Comparison of ENCODE assay signal across 10 cellular contexts in the genomic region with DNA sequence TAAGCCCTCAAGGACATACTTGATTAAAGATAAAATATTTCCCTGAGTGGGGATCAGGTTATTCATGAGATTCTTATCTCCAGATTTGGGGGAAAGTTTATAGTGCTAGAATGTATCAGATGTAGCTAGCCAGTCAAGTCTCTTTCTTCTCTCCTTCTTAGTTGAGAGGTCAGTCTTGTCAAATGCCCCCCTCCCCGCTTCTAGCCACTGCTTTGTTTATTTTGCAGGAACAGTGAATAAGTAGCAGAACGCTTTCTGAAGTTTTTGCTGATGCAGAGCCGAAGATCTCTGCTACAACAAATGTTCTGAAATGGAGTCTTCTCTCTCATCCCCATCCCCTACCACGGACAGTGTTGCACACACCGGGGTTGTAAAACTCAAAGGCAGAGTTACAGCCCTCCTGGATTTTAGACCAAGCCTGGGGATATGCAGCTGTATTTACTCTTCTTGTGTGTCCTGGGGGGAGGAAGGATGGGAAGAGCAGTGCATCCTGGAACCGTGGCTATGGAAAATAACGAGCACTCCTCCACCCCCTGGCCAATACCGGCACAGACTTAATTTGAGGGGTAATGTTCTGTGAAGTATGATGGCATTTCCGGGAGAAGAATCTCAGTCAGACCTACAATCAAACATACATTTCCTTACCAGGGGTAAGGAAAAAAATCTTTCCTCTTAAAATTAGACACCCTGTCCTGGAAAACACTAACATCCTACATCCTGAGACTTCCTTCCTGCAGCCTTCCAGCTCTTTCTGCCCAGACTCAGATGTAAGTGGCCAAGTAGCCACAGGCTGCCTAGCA. TPM values are rescaled to one million over a fixed set of nuclear protein-coding genes. Genes with fewer than 3 reads are reported as not detected.
DNase-seq lines count a peak whose midpoint lies in the region; ATAC-seq and TF ChIP-seq lines count a peak whose summit lies in the region.
"Had no signal": no experiment of that assay in that cellular context is flagged by ENCODE, and none has a peak within 500 bp of the region (broad histone marks: within the 10 kb centered on the region; RNA-seq: fewer than 3 reads in every experiment).

No MANE protein-coding gene starts in this region.

- H3K27me3 Mint-ChIP-seq in activated T-cell treated with anti-CD3 and anti-CD28 coated beads, Interleukin-2, amount 50 U/mL, for 4 hours (ENCODE audit: low read depth), result no peaks in the 10 kb centered on the region
- H3K27me3 Mint-ChIP-seq: IgD-negative memory B cell had no signal

- H3K4me1 Mint-ChIP-seq in activated T-cell treated with anti-CD3 and anti-CD28 coated beads, Interleukin-2, amount 50 U/mL, for 4 hours (ENCODE audit: low read depth), result peaks cover 58% of the 10 kb centered on the region

- H3K36me3 Mint-ChIP-seq in activated T-cell treated with anti-CD3 and anti-CD28 coated beads, Interleukin-2, amount 50 U/mL, for 4 hours (ENCODE audit: insufficient read depth), result no peaks in the 10 kb centered on the region

- H3K36me3 ChIP-seq in gastroesophageal sphincter (peaks cover 0 to 4% of the 10 kb centered on the region in 2 donors), thyroid gland (no peaks in the 10 kb centered on the region)

- H3K9me3 ChIP-seq in gastroesophageal sphincter (no peaks in the 10 kb centered on the region), thyroid gland (no peaks in the 10 kb centered on the region)

- H3K4me3 ChIP-seq in gastroesophageal sphincter, result no peak overlapping the region
- H3K4me3 ChIP-seq in thyroid gland (replicated peaks in 1 of 3), result no peak overlapping the region

- 49 to 53% methylated on average over 6 to 7 of the region's 9 CpGs for WGBS in gastroesophageal sphincter (ENCODE audit: low coverage in 1 of 2), 2 donors
- 7 to 17% methylated on average over 9 of the region's 9 CpGs for WGBS in thyroid gland, 2 donors

- TF ChIP-seq EP300 in gastroesophageal sphincter (IDR thresholded peaks at IDR 0.05), result no peak

- peak overlapping the region; percentile 66 for H3K4me3 Mint-ChIP-seq in activated T-cell treated with anti-CD3 and anti-CD28 coated beads, Interleukin-2, amount 50 U/mL, for 4 hours

- TF ChIP-seq POLR2A in gastroesophageal sphincter (IDR thresholded peaks at IDR 0.05) (no peak), thyroid gland (IDR thresholded peaks at IDR 0.05) (peak in 1 of 2 donors; percentile 8)

- H3K27me3 ChIP-seq in gastroesophageal sphincter, result no peaks in the 10 kb centered on the region
- no peaks in the 10 kb centered on the region for H3K27me3 ChIP-seq in thyroid gland

- no peak for ATAC-seq in activated T-cell treated with anti-CD3 and anti-CD28 coated beads, Interleukin-2, amount 50 U/mL, for 4 hours
- ATAC-seq in gastroesophageal sphincter (peak; percentile 16), HG03469 (IDR thresholded peaks at IDR 0.05; ENCODE audit: unreplicated experiment) (no peak)

- H3K9me3 Mint-ChIP-seq in activated T-cell treated with anti-CD3 and anti-CD28 coated beads, Interleukin-2, amount 50 U/mL, for 4 hours, result no peaks in the 10 kb centered on the region

- TF ChIP-seq CTCF in gastroesophageal sphincter (IDR thresholded peaks at IDR 0.05) (no peak), thyroid gland (IDR thresholded peaks at IDR 0.05) (peak in 1 of 6 experiments; percentile 5)

- peak overlapping the region in 1 of 4 donors; percentile 9 for H3K27ac ChIP-seq in gastroesophageal sphincter
- peak overlapping the region; percentile 80 to 91 (median 84) for H3K27ac ChIP-seq in thyroid gland

- intact Hi-C loops in thyroid gland (cut with DNase I), result no loop called here

- DNase-seq in activated T-cell treated with anti-CD3 and anti-CD28 coated beads, Interleukin-2, amount 50 U/mL, for 4 hours, result no peak
- no peak for DNase-seq in activated T-cell treated with anti-CD3 and anti-CD28 coated beads, Interleukin-2, amount 50 U/mL, for 48 hours
- DNase-seq in SHP77 treated with DMSO at 0.1 percent for 48 hours (lab: John Stamatoyannopoulos, UW), result peak; percentile 86
- DNase-seq in thyroid gland, result peak; percentile 76 to 80
- no peak for DNase-seq in GM19238 (ENCODE audit: insufficient read length, low spot score)
- no peak for DNase-seq in anterior cingulate cortex (lab: John Stamatoyannopoulos, UW)

- H3K4me1 ChIP-seq in gastroesophageal sphincter, result peaks cover 0 to 23% (median 0%) of the 10 kb centered on the region in 3 donors
- H3K4me1 ChIP-seq in thyroid gland, result peaks cover 22 to 51% of the 10 kb centered on the region in 2 donors

RNA-seq across cellular contexts. Expression of a gene that starts 10.7 kb away (rescaled TPM):
- total RNA-seq in activated T-cell treated with anti-CD3 and anti-CD28 coated beads, Interleukin-2, amount 50 U/mL, for 4 hours, result 1 to 10 TPM; 6.7 to 7.5 (median 6.9) TPM
- total RNA-seq in gastroesophageal sphincter, result 10 to 100 TPM in 3 of 4 donors, 1 to 10 TPM in 1; 6.6 to 12.2 (median 11.7) TPM
- 10 to 100 TPM; 68.3 to 79.5 (median 75.2) TPM for total RNA-seq in thyroid gland

RNA-seq across cellular contexts. Expression of a gene that starts 47.0 kb away (rescaled TPM):
- total RNA-seq in activated T-cell treated with anti-CD3 and anti-CD28 coated beads, Interleukin-2, amount 50 U/mL, for 4 hours, result not detected
- total RNA-seq in gastroesophageal sphincter (not detected), thyroid gland (not detected)
- total RNA-seq: cardiac septum had no signal

Comparison
In these comparisons a context has a peak if more than half of its experiments do, and no peak if none do; other contexts are left out.
1. DNase-seq: peak in SHP77 treated with DMSO at 0.1 percent for 48 hours (single experiment) and thyroid gland (2 of 2); none in activated T-cell treated with anti-CD3 and anti-CD28 coated beads, Interleukin-2, amount 50 U/mL, for 4 hours (single experiment), activated T-cell treated with anti-CD3 and anti-CD28 coated beads, Interleukin-2, amount 50 U/mL, for 48 hours (0 of 2), GM19238 (single experiment) and anterior cingulate cortex (0 of 58).
2. RNA of a gene that starts 10.7 kb away (total RNA-seq): 68.3 to 79.5 TPM in thyroid gland; 6.6 to 12.2 TPM in gastroesophageal sphincter and 6.7 to 7.5 TPM in activated T-cell treated with anti-CD3 and anti-CD28 coated beads, Interleukin-2, amount 50 U/mL, for 4 hours; every median in the first group is over 4 times any median in the second.